In the genomic region with DNA sequence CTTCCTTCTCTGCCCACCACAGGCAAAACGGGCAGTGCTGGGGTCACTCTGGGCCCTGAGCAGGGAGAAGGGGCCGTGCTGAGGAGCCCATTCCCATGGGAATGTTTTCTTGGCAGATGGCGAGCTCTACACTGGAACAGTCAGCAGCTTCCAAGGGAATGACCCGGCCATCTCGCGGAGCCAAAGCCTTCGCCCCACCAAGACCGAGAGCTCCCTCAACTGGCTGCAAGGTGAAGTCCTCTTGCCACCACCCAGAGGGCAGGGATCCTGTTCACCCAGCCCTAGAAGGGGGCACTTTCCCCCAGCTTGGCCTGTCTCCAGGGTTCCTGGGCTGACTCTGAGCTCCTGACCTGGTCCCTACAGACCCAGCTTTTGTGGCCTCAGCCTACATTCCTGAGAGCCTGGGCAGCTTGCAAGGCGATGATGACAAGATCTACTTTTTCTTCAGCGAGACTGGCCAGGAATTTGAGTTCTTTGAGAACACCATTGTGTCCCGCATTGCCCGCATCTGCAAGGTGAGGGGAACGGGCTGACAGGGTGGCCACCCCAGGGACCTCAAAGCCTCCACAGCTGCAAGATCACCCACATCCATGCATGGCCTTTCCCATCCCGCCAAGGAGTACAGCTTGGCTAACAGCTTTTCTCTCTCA, we compare ENCODE assay signal across 8 cellular contexts. TPM values are rescaled to one million over a fixed set of nuclear protein-coding genes. Genes with fewer than 3 reads are reported as not detected.
DNase-seq lines count a peak whose midpoint lies in the region; ATAC-seq lines count a peak whose summit lies in the region.

No MANE protein-coding gene starts in this region.

- peak; percentile 25 for ATAC-seq in activated CD8-positive, alpha-beta memory T cell treated with anti-CD3 and anti-CD28 coated beads, Interleukin-2, amount 10 ng/mL, durations not matched to agents 7 days and 5 days
- no peak for ATAC-seq in HG02970 (IDR thresholded peaks at IDR 0.05; ENCODE audit: low FRiP score, unreplicated experiment)
- ATAC-seq in GM21619 (IDR thresholded peaks at IDR 0.05; ENCODE audit: unreplicated experiment) = no peak

- H3K27me3 ChIP-seq in esophagus (ENCODE audit: control insufficient read depth in 1 of 2, insufficient read depth in 2 of 2, low read length in 2 of 2) (no peaks in the 10 kb centered on the region), mucosa of rectum (ENCODE audit: control insufficient read depth in 2 of 2, insufficient read depth in 2 of 2, low read length in 2 of 2) (no peaks in the 10 kb centered on the region)

- H3K27me3 Mint-ChIP-seq in activated CD8-positive, alpha-beta memory T cell treated with anti-CD3 and anti-CD28 coated beads, Interleukin-2, amount 10 ng/mL, durations not matched to agents 7 days and 5 days = no peaks in the 10 kb centered on the region

- H3K4me3 ChIP-seq in esophagus (ENCODE audit: low read depth in 1 of 2, low read length in 2 of 2) (no peak overlapping the region), mucosa of rectum (ENCODE audit: low read length in 2 of 2) (no peak overlapping the region)

- no peak overlapping the region for H3K4me3 Mint-ChIP-seq in activated CD8-positive, alpha-beta memory T cell treated with anti-CD3 and anti-CD28 coated beads, Interleukin-2, amount 10 ng/mL, durations not matched to agents 7 days and 5 days

- H3K9me3 Mint-ChIP-seq in activated CD8-positive, alpha-beta memory T cell treated with anti-CD3 and anti-CD28 coated beads, Interleukin-2, amount 10 ng/mL, durations not matched to agents 7 days and 5 days (ENCODE audit: low read depth) = no peaks in the 10 kb centered on the region

- WGBS in esophagus, 2 donors = 43 to 46% methylated on average over 14 of the region's 14 CpGs

- H3K27ac ChIP-seq in esophagus (ENCODE audit: low read depth in 2 of 2, low read length in 1 of 2) (peak overlapping the region; percentile 35 to 88), mucosa of rectum (ENCODE audit: low read depth in 2 of 2, low read length in 2 of 2) (peak overlapping the region; percentile 1 to 14)

- peaks cover 17% of the 10 kb centered on the region for H3K4me1 Mint-ChIP-seq in activated CD8-positive, alpha-beta memory T cell treated with anti-CD3 and anti-CD28 coated beads, Interleukin-2, amount 10 ng/mL, durations not matched to agents 7 days and 5 days

- H3K4me1 ChIP-seq in esophagus (ENCODE audit: control insufficient read depth in 2 of 2, insufficient read depth in 2 of 2, low read length in 1 of 2) (peaks cover 7 to 18% of the 10 kb centered on the region in 2 donors), mucosa of rectum (ENCODE audit: control insufficient read depth in 2 of 2, insufficient read depth in 2 of 2, low read length in 2 of 2) (peaks cover 0 to 7% of the 10 kb centered on the region in 2 donors)

- H3K9me3 ChIP-seq in esophagus (ENCODE audit: control insufficient read depth in 2 of 2, insufficient read depth in 1 of 2, low read depth in 1 of 2, low read length in 1 of 2) (no peaks in the 10 kb centered on the region), mucosa of rectum (ENCODE audit: control insufficient read depth in 2 of 2, low read length in 2 of 2) (no peaks in the 10 kb centered on the region)

- DNase-seq in activated CD8-positive, alpha-beta memory T cell treated with anti-CD3 and anti-CD28 coated beads, Interleukin-2, amount 10 ng/mL, durations not matched to agents 7 days and 5 days = no peak
- DNase-seq in activated CD8-positive, alpha-beta memory T cell treated with anti-CD3 and anti-CD28 coated beads, Interleukin-2, amount 50 U/mL, for 4 hours = no peak
- peak; percentile 63 for DNase-seq in M059J (ENCODE audit: low read depth)
- peak; percentile 9 for DNase-seq in SKM-1 treated with dmso at 0.1 percent for 144 hours (lab: John Stamatoyannopoulos, UW; ENCODE audit: unreplicated experiment)

- H3K36me3 ChIP-seq in esophagus (ENCODE audit: control insufficient read depth in 2 of 2, insufficient read depth in 2 of 2, low read length in 1 of 2) = peaks cover 18 to 62% of the 10 kb centered on the region in 2 donors
- peaks cover 50 to 57% of the 10 kb centered on the region in 2 donors for H3K36me3 ChIP-seq in mucosa of rectum (ENCODE audit: control insufficient read depth in 2 of 2, insufficient read depth in 2 of 2, low read length in 2 of 2)

- no peaks in the 10 kb centered on the region for H3K36me3 Mint-ChIP-seq in activated CD8-positive, alpha-beta memory T cell treated with anti-CD3 and anti-CD28 coated beads, Interleukin-2, amount 10 ng/mL, durations not matched to agents 7 days and 5 days

- no peak overlapping the region for H3K27ac Mint-ChIP-seq in activated CD8-positive, alpha-beta memory T cell treated with anti-CD3 and anti-CD28 coated beads, Interleukin-2, amount 10 ng/mL, durations not matched to agents 7 days and 5 days

- no peak overlapping the region for H3K9ac ChIP-seq in mucosa of rectum (ENCODE audit: low read depth in 1 of 2, low read length in 2 of 2)

- CTCF ChIA-PET in activated CD8-positive, alpha-beta memory T cell treated with anti-CD3 and anti-CD28 coated beads, Interleukin-2, amount 10 ng/mL, durations not matched to agents 7 days and 5 days (lab: Charles Lee) = interaction anchor here (0.6 to 3.2 kb wide), 25 partner anchors 10 to 323 kb away, joined by 3 to 35 read pairs (median 4); partner anchors contain the start of genes CIB1, GDPGP1, IDH2 and SEMA4B

RNA-seq across cellular contexts. Expression of gene CIB1, which starts 12.4 kb away (rescaled TPM):
- total RNA-seq in activated CD8-positive, alpha-beta memory T cell treated with anti-CD3 and anti-CD28 coated beads, Interleukin-2, amount 10 ng/mL, durations not matched to agents 7 days and 5 days = 100 to 1,000 TPM; 120 to 127 TPM
- total RNA-seq in M059J (2014; rRNA removed; shearing (Covaris generic)) = 45.1 and 51.4 TPM in 2 replicates
- 100 to 1,000 TPM in 1 of 2 donors, 10 to 100 TPM in 1; 88.5 to 121 TPM for polyA plus RNA-seq in esophagus

RNA-seq across cellular contexts. Expression of gene GDPGP1, which starts 12.6 kb away (rescaled TPM):
- 1 to 10 TPM; 7.0 to 9.8 TPM for total RNA-seq in activated CD8-positive, alpha-beta memory T cell treated with anti-CD3 and anti-CD28 coated beads, Interleukin-2, amount 10 ng/mL, durations not matched to agents 7 days and 5 days
- total RNA-seq in M059J (2014; rRNA removed; shearing (Covaris generic)) = 3.5 and 11.2 TPM in 2 replicates
- polyA plus RNA-seq in esophagus = 1 to 10 TPM; 2.1 to 2.2 TPM

RNA-seq across cellular contexts. Expression of gene SEMA4B, which starts 20.2 kb away (rescaled TPM):
- 10 to 100 TPM in 1 of 2 experiments, 1 to 10 TPM in 1; 6.0 to 13.8 TPM for total RNA-seq in activated CD8-positive, alpha-beta memory T cell treated with anti-CD3 and anti-CD28 coated beads, Interleukin-2, amount 10 ng/mL, durations not matched to agents 7 days and 5 days
- 12.4 and 27.2 TPM in 2 replicates for total RNA-seq in M059J (2014; rRNA removed; shearing (Covaris generic))
- polyA plus RNA-seq in esophagus = 100 to 1,000 TPM in 1 of 2 donors, 10 to 100 TPM in 1; 90.5 to 121 TPM

RNA-seq across cellular contexts. Expression of gene TTLL13, which starts 28.0 kb away (rescaled TPM):
- 1 to 10 TPM in 1 of 2 experiments, under 1 TPM in 1; 0.80 to 1.1 TPM for total RNA-seq in activated CD8-positive, alpha-beta memory T cell treated with anti-CD3 and anti-CD28 coated beads, Interleukin-2, amount 10 ng/mL, durations not matched to agents 7 days and 5 days
- 0.42 TPM in 1 of 2 replicates, not detected in the other for total RNA-seq in M059J (2014; rRNA removed; shearing (Covaris generic))
- polyA plus RNA-seq in esophagus = under 1 TPM; 0.04 to 0.07 TPM

RNA-seq across cellular contexts. Expression of gene NGRN, which starts 44.1 kb away (rescaled TPM):
- 10 to 100 TPM; 30.1 to 34.9 TPM for total RNA-seq in activated CD8-positive, alpha-beta memory T cell treated with anti-CD3 and anti-CD28 coated beads, Interleukin-2, amount 10 ng/mL, durations not matched to agents 7 days and 5 days
- 101 and 125 TPM in 2 replicates for total RNA-seq in M059J (2014; rRNA removed; shearing (Covaris generic))
- polyA plus RNA-seq in esophagus = 10 to 100 TPM; 25.7 to 36.6 TPM

Comparison
In these comparisons a context has a peak if more than half of its experiments do, and no peak if none do; other contexts are left out.
1. DNase-seq: peak in M059J (single experiment) and SKM-1 treated with dmso at 0.1 percent for 144 hours (single experiment); none in activated CD8-positive, alpha-beta memory T cell treated with anti-CD3 and anti-CD28 coated beads, Interleukin-2, amount 10 ng/mL, durations not matched to agents 7 days and 5 days (single experiment) and activated CD8-positive, alpha-beta memory T cell treated with anti-CD3 and anti-CD28 coated beads, Interleukin-2, amount 50 U/mL, for 4 hours (single experiment).